ENCODE assay signal across 10 cellular contexts in genomic region chrX:11426712-11427081, GRCh38.
A peak's percentile ranks its signal among the peaks of the same experiment; 100 is the strongest.
DNase-seq lines count a peak whose midpoint lies in the region; TF ChIP-seq lines count a peak whose summit lies in the region.
"Had no signal": no experiment of that assay in that cellular context is flagged by ENCODE, and none has a peak within 500 bp of the region (broad histone marks: within the 10 kb centered on the region; RNA-seq: fewer than 3 reads in every experiment).

No MANE protein-coding gene starts in this region.

- H2AFZ ChIP-seq in KMS-11 (ENCODE audit: low read depth) = peak overlapping the region; percentile 75; the same call in 1 of the 2 replicates

- H3K36me3 Mint-ChIP-seq in osteocyte (ENCODE audit: unreplicated experiment) = no peaks in the 10 kb centered on the region

- H4K20me1 ChIP-seq in KMS-11 (ENCODE audit: insufficient read depth) = no peaks in the 10 kb centered on the region

- no peak for DNase-seq in fibroblast of pulmonary artery (ENCODE audit: low read depth)
- DNase-seq in osteocyte (ENCODE audit: extremely low spot score, unreplicated experiment) = no peak
- no peak for DNase-seq in stimulated activated CD4-positive, alpha-beta T cell treated with anti-CD3 and anti-CD28 coated beads, Interleukin-2, amount 100 ng/mL, for 24 hours
- no peak for DNase-seq in HUDEP-2 (lab: John Stamatoyannopoulos, UW; ENCODE audit: unreplicated experiment in 76 of 76)
- no peak for DNase-seq in iPS-NIHi7 (ENCODE audit: extremely low spot score)
- DNase-seq in hypothalamus (lab: John Stamatoyannopoulos, UW) = no peak

- no peaks in the 10 kb centered on the region for H3K36me3 ChIP-seq in KMS-11 (ENCODE audit: insufficient read depth)

- H3K4me1 Mint-ChIP-seq in osteocyte (ENCODE audit: unreplicated experiment) = peaks cover 11% of the 10 kb centered on the region
- H3K4me1 Mint-ChIP-seq: central memory CD8-positive, alpha-beta T cell had no signal

- peak overlapping the region; percentile 41 for H3K4me3 Mint-ChIP-seq in osteocyte (ENCODE audit: unreplicated experiment)
- H3K4me3 Mint-ChIP-seq: central memory CD8-positive, alpha-beta T cell had no signal

- H3K79me2 ChIP-seq in KMS-11 (ENCODE audit: insufficient read depth, low read depth) = peaks cover 40% of the 10 kb centered on the region

- peak overlapping the region; percentile 82 for H3K4me2 ChIP-seq in KMS-11

- H3K27me3 ChIP-seq in KMS-11 (ENCODE audit: insufficient read depth, low read depth) = no peaks in the 10 kb centered on the region

- peak overlapping the region; percentile 37 for H3K4me3 ChIP-seq in KMS-11 (IDR thresholded peaks at IDR 0.05; ENCODE audit: insufficient read depth, low read depth, low read length)
- peak overlapping the region; percentile 59 for H3K4me3 ChIP-seq in fibroblast of pulmonary artery (replicated peaks; ENCODE audit: low read depth, low read length)

- TF ChIP-seq CTCF in 22Rv1 (IDR thresholded peaks at IDR 0.05) (no peak), KMS-11 (conservative IDR thresholded peaks at IDR 0.05; ENCODE audit: low read depth, low read length) (no peak), fibroblast of pulmonary artery (IDR thresholded peaks at IDR 0.05; ENCODE audit: low read length, missing control alignments) (no peak), osteocyte (IDR thresholded peaks at IDR 0.05) (no peak)

- peak overlapping the region; percentile 81 for H3K9ac ChIP-seq in KMS-11

- H3K27ac ChIP-seq in 22Rv1 = peak overlapping the region; percentile 34; the same call in 1 of the 2 replicates
- H3K27ac ChIP-seq in KMS-11 = peak overlapping the region; percentile 74
- H3K27ac ChIP-seq: HL-60 had no signal

- H3K27ac Mint-ChIP-seq in osteocyte (ENCODE audit: unreplicated experiment) = no peak overlapping the region

- H3K27me3 Mint-ChIP-seq in osteocyte (ENCODE audit: unreplicated experiment) = no peaks in the 10 kb centered on the region

- peaks cover 18% of the 10 kb centered on the region for H3K9me3 Mint-ChIP-seq in osteocyte (ENCODE audit: unreplicated experiment)
- H3K9me3 Mint-ChIP-seq: central memory CD8-positive, alpha-beta T cell had no signal

- peaks cover 67% of the 10 kb centered on the region for H3K4me1 ChIP-seq in KMS-11 (ENCODE audit: low read depth, poor library complexity, severe bottlenecking)
